8 cellular contexts compared by ENCODE assay signal in the genomic region with DNA sequence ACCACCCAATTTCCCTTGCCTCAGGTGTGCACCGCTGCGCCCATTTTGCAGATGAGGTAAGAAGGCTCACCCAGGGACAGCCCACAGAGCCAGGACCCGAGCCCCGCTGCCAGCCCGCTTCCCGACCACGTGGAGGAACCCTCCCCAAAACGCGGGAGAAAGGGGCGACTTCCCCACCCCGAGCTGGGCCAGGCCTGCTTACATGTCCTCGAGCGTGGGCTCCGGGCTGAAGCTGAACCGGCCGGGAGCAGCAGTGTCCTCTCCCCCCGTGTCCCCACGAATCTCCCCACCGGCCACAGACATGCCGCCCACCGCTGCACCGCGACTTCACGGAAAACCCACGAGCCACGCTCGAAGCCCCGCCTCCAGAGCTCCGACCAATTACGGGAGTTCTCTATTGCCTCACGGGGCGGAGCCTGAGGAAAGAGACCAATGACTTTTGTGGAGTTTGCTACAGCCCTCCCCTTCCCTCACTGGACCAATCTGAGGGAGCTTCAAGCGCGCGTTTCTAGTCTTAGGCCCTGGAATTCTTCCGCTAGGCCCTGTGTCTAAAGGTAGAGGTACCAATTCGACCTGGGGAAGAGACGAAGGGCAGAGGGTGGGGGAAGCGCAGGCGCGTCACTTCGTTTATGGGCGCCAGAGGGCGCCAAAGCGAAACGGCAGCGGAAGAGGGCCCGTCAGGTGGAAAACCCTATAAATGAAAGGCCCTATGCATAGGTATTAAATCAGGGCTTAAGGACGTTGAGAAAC. TPM values are rescaled to one million over a fixed set of nuclear protein-coding genes. Genes with fewer than 3 reads are reported as not detected.
DNase-seq lines count a peak whose midpoint lies in the region; TF ChIP-seq lines count a peak whose summit lies in the region.

DCTPP1 (minus strand) TSS at position 353 of the 750 bp plus-strand sequence; CDS start at position 303, 50 bp downstream.

- peak within 1 kb of the TSS; percentile 86 for H3K9ac ChIP-seq in MM.1S (ENCODE audit: low read length)

- peaks cover 5% of the 10 kb centered on the region for H3F3A ChIP-seq in MM.1S (ENCODE audit: insufficient read depth, low read length)

- peak within 1 kb of the TSS; percentile 90 for H3K4me3 ChIP-seq in MM.1S (ENCODE audit: low read length)
- H3K4me3 ChIP-seq in neuron (ENCODE audit: low read length), result peak within 1 kb of the TSS; percentile 78

- H3K79me2 ChIP-seq in MM.1S (ENCODE audit: low read length), result peaks cover 34% of the 10 kb centered on the region

- H3K9me3 ChIP-seq in MM.1S (replicated peaks; ENCODE audit: insufficient read depth, low read length), result no peaks in the 10 kb centered on the region
- no peaks in the 10 kb centered on the region for H3K9me3 ChIP-seq in neuron (ENCODE audit: low read length)

- H3K4me2 ChIP-seq in MM.1S (ENCODE audit: low read depth, low read length), result peak within 1 kb of the TSS; percentile 91

- no peaks in the 10 kb centered on the region for H3K9me2 ChIP-seq in MM.1S (replicated peaks; ENCODE audit: insufficient read depth, low read length)

- DNase-seq in GF-D8 (lab: John Stamatoyannopoulos, UW) (peak; percentile 99), HCEC 1CT (peak; percentile 95), MM.1S (peak; percentile 100), SIG-M5 (lab: John Stamatoyannopoulos, UW) (peak; percentile 96), activated gamma-delta T cell treated with Interleukin-2 at 50 U/mL for 16 hours (peak; percentile 94), foreskin melanocyte (peak; percentile 96)

- no peaks in the 10 kb centered on the region for H4K20me1 ChIP-seq in MM.1S (ENCODE audit: insufficient read depth, low read length)

- H3K36me3 ChIP-seq in MM.1S (replicated peaks; ENCODE audit: insufficient read depth, low read length), result 0 out of 2 replicates have a peak, but pooled peaks cover 5% of the 10 kb centered on the region
- peaks cover 12% of the 10 kb centered on the region for H3K36me3 ChIP-seq in neuron (ENCODE audit: insufficient read depth, low read length)

- peak within 1 kb of the TSS; percentile 32; the same call in 1 of the 2 replicates for H3K27ac ChIP-seq in MM.1S (ENCODE audit: low read length)

- peak; percentile 88 for TF ChIP-seq CTCF in MM.1S (IDR thresholded peaks at IDR 0.05; ENCODE audit: low read length)
- TF ChIP-seq CTCF in subcutaneous adipose tissue (IDR thresholded peaks at IDR 0.05; ENCODE audit: low read depth), result no peak

- peak within 1 kb of the TSS; percentile 97 for H2AFZ ChIP-seq in MM.1S (ENCODE audit: low read length)
- peak within 1 kb of the TSS; percentile 53 for H2AFZ ChIP-seq in neuron (ENCODE audit: low read depth, low read length)

- H3K4me1 ChIP-seq in MM.1S (ENCODE audit: low read length) (peaks cover 6% of the 10 kb centered on the region), neuron (ENCODE audit: insufficient read depth, low read length) (peaks cover 9% of the 10 kb centered on the region)

- H3K27me3 ChIP-seq in MM.1S (replicated peaks; ENCODE audit: insufficient read depth, low read length), result no peaks in the 10 kb centered on the region
- no peaks in the 10 kb centered on the region for H3K27me3 ChIP-seq in neuron (ENCODE audit: insufficient read depth, low read length)

RNA-seq across cellular contexts. Expression of gene DCTPP1, which starts in this region (rescaled TPM):
- 10 to 100 TPM in 3 of 4 donors, 1 to 10 TPM in 1; 8.8 to 20.1 (median 15.2) TPM for total RNA-seq in subcutaneous adipose tissue

Comparison
In these comparisons a context has a peak if more than half of its experiments do, and no peak if none do; other contexts are left out.
1. Peak in every context shown above with its lines: DNase-seq, H3K4me3 ChIP-seq and H3K27ac ChIP-seq.